9 cellular contexts compared by ENCODE assay signal in genomic region chr1:11729498-11730428, GRCh38. TPM values are rescaled to one million over a fixed set of nuclear protein-coding genes. Genes with fewer than 3 reads are reported as not detected.
A peak's percentile ranks its signal among the peaks of the same experiment; 100 is the strongest.
DNase-seq lines count a peak whose midpoint lies in the region; ATAC-seq lines count a peak whose summit lies in the region.
"Had no signal": no experiment of that assay in that cellular context is flagged by ENCODE, and none has a peak within 500 bp of the region (broad histone marks: within the 10 kb centered on the region; RNA-seq: fewer than 3 reads in every experiment).

No MANE protein-coding gene starts in this region.

- CTCF ChIA-PET in activated CD8-positive, alpha-beta T cell treated with anti-CD3 and anti-CD28 coated beads, Interleukin-2, amount 10 ng/mL, durations not matched to agents 7 days and 5 days (lab: Charles Lee): interaction anchor here (1.0 to 3.9 kb wide), 8 partner anchors 8 to 86 kb away, joined by 3 to 21 read pairs (median 4); partner anchors contain the start of gene FBXO6

- peak overlapping the region; percentile 52 to 99 (median 94); a peak in 21 of 22 replicates for H3K27ac ChIP-seq in BLaER1 treated with 17β-estradiol and CSF1 and Interleukin-3, amounts not matched to agents 10 nM and 100 nM
- peak overlapping the region; percentile 15 for H3K27ac ChIP-seq in mesenchymal stem cell (ENCODE audit: low read length, poor library complexity, severe bottlenecking)

- H3K4me3 ChIP-seq in BLaER1 treated with 17β-estradiol and CSF1 and Interleukin-3, amounts not matched to agents 10 nM and 100 nM: peak overlapping the region in 7 of 10 experiments; percentile 15 to 55 (median 47); a peak in 12 of 20 replicates
- H3K4me3 ChIP-seq in mesenchymal stem cell (ENCODE audit: insufficient read depth in 1 of 2, low read depth in 1 of 2, low read length in 2 of 2): no peak overlapping the region

- peaks cover 71 to 100% (median 94%) of the 10 kb centered on the region in 10 experiments for H3K4me1 ChIP-seq in BLaER1 treated with 17β-estradiol and CSF1 and Interleukin-3, amounts not matched to agents 10 nM and 100 nM
- H3K4me1 ChIP-seq in mesenchymal stem cell (ENCODE audit: control insufficient read depth, insufficient read depth, low read depth, low read length): peaks cover 21% of the 10 kb centered on the region

- H3K9ac ChIP-seq in BLaER1 treated with 17β-estradiol and CSF1 and Interleukin-3, amounts not matched to agents 10 nM and 100 nM: peak overlapping the region in 9 of 11 experiments; percentile 64 to 96 (median 81); a peak in 18 of 22 replicates
- no peak overlapping the region for H3K9ac ChIP-seq in mesenchymal stem cell (ENCODE audit: low read length)

- H3K9me3 Mint-ChIP-seq in activated CD8-positive, alpha-beta T cell treated with anti-CD3 and anti-CD28 coated beads, Interleukin-2, amount 10 ng/mL, durations not matched to agents 7 days and 5 days (ENCODE audit: insufficient read depth): no peaks in the 10 kb centered on the region

- no peaks in the 10 kb centered on the region for H3K27me3 Mint-ChIP-seq in activated CD8-positive, alpha-beta T cell treated with anti-CD3 and anti-CD28 coated beads, Interleukin-2, amount 10 ng/mL, durations not matched to agents 7 days and 5 days (ENCODE audit: low read depth)

- no peak overlapping the region for H3K23ac ChIP-seq in mesenchymal stem cell (ENCODE audit: low read length in 2 of 2)

- peak overlapping the region; percentile 72 for H4K91ac ChIP-seq in mesenchymal stem cell (ENCODE audit: low read length)

- H2BK5ac ChIP-seq in mesenchymal stem cell (ENCODE audit: low read depth, low read length, poor library complexity, severe bottlenecking): no peak overlapping the region

- peak; percentile 79 for DNase-seq in HK-2 (ENCODE audit: unreplicated experiment)
- peak; percentile 38 for DNase-seq in activated CD8-positive, alpha-beta T cell treated with anti-CD3 and anti-CD28 coated beads, Interleukin-2, amount 10 ng/mL, durations not matched to agents 7 days and 5 days
- DNase-seq in mesenchymal stem cell: peak; percentile 42
- no peak for DNase-seq in activated CD4-positive, CD25-positive, alpha-beta regulatory T cell (lab: John Stamatoyannopoulos, UW)
- no peak for DNase-seq in SK-N-DZ (ENCODE audit: low spot score)

- H3K36me3 Mint-ChIP-seq in activated CD8-positive, alpha-beta T cell treated with anti-CD3 and anti-CD28 coated beads, Interleukin-2, amount 10 ng/mL, durations not matched to agents 7 days and 5 days (ENCODE audit: low read depth): peaks cover 2% of the 10 kb centered on the region

- H3K4me1 Mint-ChIP-seq in activated CD8-positive, alpha-beta T cell treated with anti-CD3 and anti-CD28 coated beads, Interleukin-2, amount 10 ng/mL, durations not matched to agents 7 days and 5 days (ENCODE audit: low read depth): peaks cover 64% of the 10 kb centered on the region

- no peak overlapping the region for H2AK5ac ChIP-seq in mesenchymal stem cell (ENCODE audit: low read length, severe bottlenecking)

- peak; percentile 55 for ATAC-seq in activated CD8-positive, alpha-beta T cell treated with anti-CD3 and anti-CD28 coated beads, Interleukin-2, amount 10 ng/mL, durations not matched to agents 7 days and 5 days
- ATAC-seq in GM18517 (IDR thresholded peaks at IDR 0.05; ENCODE audit: unreplicated experiment) (no peak), GM19452 (IDR thresholded peaks at IDR 0.05; ENCODE audit: unreplicated experiment) (no peak)

- peak overlapping the region in 1 of 2 experiments; percentile 24 for H3K4ac ChIP-seq in mesenchymal stem cell (ENCODE audit: low read depth in 1 of 2, low read length in 2 of 2)

- POLR2A ChIA-PET in activated CD8-positive, alpha-beta T cell treated with anti-CD3 and anti-CD28 coated beads, Interleukin-2, amount 10 ng/mL, durations not matched to agents 7 days and 5 days (lab: Charles Lee): interaction anchor here (0.6 to 4.6 kb wide), 3 partner anchors 10 to 179 kb away, joined by 3 to 32 read pairs (median 10); no protein-coding TSS in a partner anchor

- peak overlapping the region in 1 of 2 experiments; percentile 77 for H3K14ac ChIP-seq in mesenchymal stem cell (ENCODE audit: low read length in 2 of 2)

- H3K79me1 ChIP-seq in mesenchymal stem cell (replicated peaks; ENCODE audit: low read length, poor library complexity, severe bottlenecking): no peaks in the 10 kb centered on the region

- peak overlapping the region; percentile 46 to 87 for H3K18ac ChIP-seq in mesenchymal stem cell (ENCODE audit: low read depth in 1 of 2, low read length in 2 of 2)

- H3K27ac Mint-ChIP-seq in activated CD8-positive, alpha-beta T cell treated with anti-CD3 and anti-CD28 coated beads, Interleukin-2, amount 10 ng/mL, durations not matched to agents 7 days and 5 days: peak overlapping the region; percentile 79

- no peak overlapping the region for H2BK15ac ChIP-seq in mesenchymal stem cell (ENCODE audit: low read depth, poor library complexity, severe bottlenecking)

- peak overlapping the region; percentile 61 for H3K4me3 Mint-ChIP-seq in activated CD8-positive, alpha-beta T cell treated with anti-CD3 and anti-CD28 coated beads, Interleukin-2, amount 10 ng/mL, durations not matched to agents 7 days and 5 days

- H2BK120ac ChIP-seq in mesenchymal stem cell (ENCODE audit: low read depth, low read length): peak overlapping the region; percentile 69

- H3K27me3 ChIP-seq in BLaER1 treated with 17β-estradiol and CSF1 and Interleukin-3, amounts not matched to agents 10 nM and 100 nM: no peaks in the 10 kb centered on the region
- peaks cover 0 to 6% of the 10 kb centered on the region in 2 experiments for H3K27me3 ChIP-seq in mesenchymal stem cell (ENCODE audit: control insufficient read depth in 1 of 2, insufficient read depth in 1 of 2, low read length in 2 of 2)

- H2BK12ac ChIP-seq in mesenchymal stem cell (ENCODE audit: low read length in 2 of 2): peak overlapping the region; percentile 55

- no peaks in the 10 kb centered on the region for H4K20me1 ChIP-seq in BLaER1 treated with 17β-estradiol and CSF1 and Interleukin-3, amounts not matched to agents 10 nM and 100 nM

- peak overlapping the region; percentile 84 to 98 (median 95) for H3K4me2 ChIP-seq in BLaER1 treated with 17β-estradiol and CSF1 and Interleukin-3, amounts not matched to agents 10 nM and 100 nM
- no peak overlapping the region for H3K4me2 ChIP-seq in mesenchymal stem cell (ENCODE audit: low read length, poor library complexity, severe bottlenecking)

- H3K36me3 ChIP-seq in BLaER1 treated with 17β-estradiol and CSF1 and Interleukin-3, amounts not matched to agents 10 nM and 100 nM: peaks cover 0 to 26% (median 12%) of the 10 kb centered on the region in 11 experiments; a peak in 12 of 22 replicates
- H3K36me3 ChIP-seq in mesenchymal stem cell (ENCODE audit: control insufficient read depth in 1 of 2, insufficient read depth in 2 of 2, low read depth in 1 of 2, low read length in 2 of 2): peaks cover 0 to 3% of the 10 kb centered on the region in 2 experiments

- no peaks in the 10 kb centered on the region for H3K9me3 ChIP-seq in BLaER1 treated with 17β-estradiol and CSF1 and Interleukin-3, amounts not matched to agents 10 nM and 100 nM (replicated peaks in 1 of 11)
- no peaks in the 10 kb centered on the region for H3K9me3 ChIP-seq in mesenchymal stem cell (ENCODE audit: control insufficient read depth, low read length)

- 59% methylated on average over 26 of the region's 26 CpGs for WGBS in mesenchymal stem cell

- H4K8ac ChIP-seq in mesenchymal stem cell (ENCODE audit: low read length): peak overlapping the region; percentile 92

- peak overlapping the region; percentile 55 for H2AFZ ChIP-seq in mesenchymal stem cell (ENCODE audit: low read depth, low read length)

RNA-seq across cellular contexts. Expression of gene AGTRAP, which starts 6.2 kb away (rescaled TPM):
- 10 to 100 TPM; 82.5 to 84.2 TPM for total RNA-seq in activated CD8-positive, alpha-beta T cell treated with anti-CD3 and anti-CD28 coated beads, Interleukin-2, amount 10 ng/mL, durations not matched to agents 7 days and 5 days
- polyA plus RNA-seq in mesenchymal stem cell (2013, experiment 1 of 2): 45.8 TPM
- 47.1 TPM for polyA plus RNA-seq in mesenchymal stem cell (2013, experiment 2 of 2)
- 12.1 and 17.0 TPM in 2 replicates for polyA plus RNA-seq in SK-N-DZ (2014; cell fraction: cytosol; rRNA removed)
- 8.2 and 22.1 TPM in 2 replicates for polyA plus RNA-seq in SK-N-DZ (2014; cell fraction: nucleus; rRNA removed)

RNA-seq across cellular contexts. Expression of gene C1orf167, which starts 32.2 kb away (rescaled TPM):
- total RNA-seq in activated CD8-positive, alpha-beta T cell treated with anti-CD3 and anti-CD28 coated beads, Interleukin-2, amount 10 ng/mL, durations not matched to agents 7 days and 5 days: not detected
- 0.36 TPM for polyA plus RNA-seq in mesenchymal stem cell (2013, experiment 1 of 2)
- 0.19 TPM for polyA plus RNA-seq in mesenchymal stem cell (2013, experiment 2 of 2)
- not detected in 2 replicates for polyA plus RNA-seq in SK-N-DZ (2014; cell fraction: cytosol; rRNA removed)
- not detected in 2 replicates for polyA plus RNA-seq in SK-N-DZ (2014; cell fraction: nucleus; rRNA removed)
- total RNA-seq: G401 had no signal

RNA-seq across cellular contexts. Expression of gene DRAXIN, which starts 38.3 kb away (rescaled TPM):
- 1 to 10 TPM; 7.1 to 7.7 TPM for total RNA-seq in activated CD8-positive, alpha-beta T cell treated with anti-CD3 and anti-CD28 coated beads, Interleukin-2, amount 10 ng/mL, durations not matched to agents 7 days and 5 days
- not detected for polyA plus RNA-seq in mesenchymal stem cell (2013, experiment 1 of 2)
- under 0.01 TPM for polyA plus RNA-seq in mesenchymal stem cell (2013, experiment 2 of 2)
- polyA plus RNA-seq in SK-N-DZ (2014; cell fraction: cytosol; rRNA removed): 0.75 and 1.0 TPM in 2 replicates
- 0.37 and 0.94 TPM in 2 replicates for polyA plus RNA-seq in SK-N-DZ (2014; cell fraction: nucleus; rRNA removed)

RNA-seq across cellular contexts. Expression of gene MAD2L2, which starts 48.8 kb away (rescaled TPM):
- total RNA-seq in activated CD8-positive, alpha-beta T cell treated with anti-CD3 and anti-CD28 coated beads, Interleukin-2, amount 10 ng/mL, durations not matched to agents 7 days and 5 days: 100 to 1,000 TPM; 127 to 129 TPM
- polyA plus RNA-seq in mesenchymal stem cell (2013, experiment 1 of 2): 25.7 TPM
- polyA plus RNA-seq in mesenchymal stem cell (2013, experiment 2 of 2): 26.3 TPM
- 158 and 161 TPM in 2 replicates for polyA plus RNA-seq in SK-N-DZ (2014; cell fraction: cytosol; rRNA removed)
- polyA plus RNA-seq in SK-N-DZ (2014; cell fraction: nucleus; rRNA removed): 154 and 165 TPM in 2 replicates

Comparison
In these comparisons a context has a peak if more than half of its experiments do, and no peak if none do; other contexts are left out.
1. H3K4me3 ChIP-seq: peak in BLaER1 treated with 17β-estradiol and CSF1 and Interleukin-3, amounts not matched to agents 10 nM and 100 nM (7 of 10); none in mesenchymal stem cell (0 of 2).
2. DNase-seq: peak in HK-2 (single experiment), activated CD8-positive, alpha-beta T cell treated with anti-CD3 and anti-CD28 coated beads, Interleukin-2, amount 10 ng/mL, durations not matched to agents 7 days and 5 days (single experiment) and mesenchymal stem cell (single experiment); none in activated CD4-positive, CD25-positive, alpha-beta regulatory T cell (0 of 4) and SK-N-DZ (single experiment).